Comparison of ENCODE assay signal across 23 cellular contexts in genomic region chr4:26384380-26385057, GRCh38.
A peak's percentile ranks its signal among the peaks of the same experiment; 100 is the strongest.
DNase-seq lines count a peak whose midpoint lies in the region; ATAC-seq, FAIRE-seq and TF ChIP-seq lines count a peak whose summit lies in the region.
"Had no signal": no experiment of that assay in that cellular context is flagged by ENCODE, and none has a peak within 500 bp of the region (broad histone marks: within the 10 kb centered on the region; RNA-seq: fewer than 3 reads in every experiment).

No MANE protein-coding gene starts in this region.

- ATAC-seq in K562 (no peak), HG02610 (IDR thresholded peaks at IDR 0.05; ENCODE audit: unreplicated experiment) (no peak)
- ATAC-seq in naive thymus-derived CD4-positive, alpha-beta T cell, result peak; percentile 29
- ATAC-seq: Right ventricle myocardium inferior had no signal

- no peaks in the 10 kb centered on the region for H3K4me1 ChIP-seq in K562 (replicated peaks in 1 of 2; ENCODE audit: control insufficient read depth in 2 of 2, insufficient read depth in 2 of 2, low read length in 2 of 2)
- H3K4me1 ChIP-seq in naive thymus-derived CD4-positive, alpha-beta T cell (ENCODE audit: control insufficient read depth in 2 of 2, insufficient read depth in 2 of 2, low read length in 2 of 2), result peaks cover 3 to 4% of the 10 kb centered on the region in 2 donors
- no peaks in the 10 kb centered on the region for H3K4me1 ChIP-seq in small intestine (ENCODE audit: control insufficient read depth in 2 of 2, insufficient read depth in 1 of 2, low read depth in 1 of 2, low read length in 1 of 2)

- H3K36me3 Mint-ChIP-seq in naive thymus-derived CD4-positive, alpha-beta T cell, result peaks cover 14 to 33% (median 31%) of the 10 kb centered on the region in 5 donors

- H3K27ac Mint-ChIP-seq in naive thymus-derived CD4-positive, alpha-beta T cell, result no peak overlapping the region
- H3K27ac Mint-ChIP-seq: IgD-negative memory B cell had no signal

- no peak overlapping the region for H3K4me2 ChIP-seq in K562 (ENCODE audit: insufficient read depth, low read length)

- no peak for TF ChIP-seq RAD21 in K562 (CRISPR knock-in tag; conservative IDR thresholded peaks at IDR 0.05 in 1 of 2, IDR thresholded peaks at IDR 0.05 in 1 of 2)

- no peak for TF ChIP-seq EP300 in K562 (IDR thresholded peaks at IDR 0.05; ENCODE audit: low read length)

- no peak for TF ChIP-seq CTCF in K562 (IDR thresholded peaks at IDR 0.05 in 2 of 3, conservative IDR thresholded peaks at IDR 0.05 in 1 of 3; ENCODE audit: insufficient read depth in 2 of 3, low read depth in 1 of 3, low read length in 3 of 3)

- in situ Hi-C loops in K562 (cut with MboI), result no loop called here

- H3K4me1 Mint-ChIP-seq in naive thymus-derived CD4-positive, alpha-beta T cell, result peaks cover 9 to 47% (median 34%) of the 10 kb centered on the region in 7 donors

- H3K9ac ChIP-seq in K562 (ENCODE audit: insufficient read depth in 1 of 2, low read depth in 2 of 2, low read length in 2 of 2), result no peak overlapping the region

- H3K4me3 Mint-ChIP-seq in naive thymus-derived CD4-positive, alpha-beta T cell, result no peak overlapping the region
- H3K4me3 Mint-ChIP-seq: HFFc6, IgD-negative memory B cell had no signal

- H2AFZ ChIP-seq in K562 (ENCODE audit: low read depth, low read length), result no peak overlapping the region

- CTCF ChIA-PET in K562 (lab: Yijun Ruan, JAX; ENCODE audit: low intra/inter-chr PET ratio), result no interaction called here
- CTCF ChIA-PET in naive thymus-derived CD4-positive, alpha-beta T cell (lab: Charles Lee), result no interaction called here

- intact Hi-C loops in K562 (cut with micrococcal nuclease), result no loop called here
- intact Hi-C loops in naive thymus-derived CD4-positive, alpha-beta T cell (cut with micrococcal nuclease), result no loop called here

- H3K9me1 ChIP-seq in K562 (ENCODE audit: control insufficient read depth, insufficient read depth, low read length), result no peaks in the 10 kb centered on the region

- FAIRE-seq in G401.6 (lab: Jason Lieb, UNC) (peak; percentile 23), K562 (lab: Jason Lieb, UNC) (no peak), small intestine (lab: Jason Lieb, UNC) (no peak), GM12891 (lab: Jason Lieb, UNC) (no peak)
- FAIRE-seq: H54, RCC 7860 had no signal

- no TSS peak for BruUV-seq in K562 (replicated peaks; lab: Mats Ljungman, UMichigan)

- no peaks in the 10 kb centered on the region for H3K9me3 ChIP-seq in K562 (replicated peaks; ENCODE audit: control insufficient read depth, insufficient read depth, low read depth, low read length)
- H3K9me3 ChIP-seq in naive thymus-derived CD4-positive, alpha-beta T cell (ENCODE audit: control insufficient read depth in 2 of 3, low read length in 3 of 3), result peaks cover 0 to 3% (median 0%) of the 10 kb centered on the region in 3 experiments
- no peaks in the 10 kb centered on the region for H3K9me3 ChIP-seq in small intestine (ENCODE audit: control insufficient read depth, low read depth)

- WGBS in K562 (ENCODE audit: insufficient coverage, low coverage, missing lambda C conversion rate), result 62% methylated on average over 2 of the region's 7 CpGs
- WGBS in small intestine, 3 donors, result 61 to 92% (median 66%) methylated on average over 2 to 5 of the region's 7 CpGs

- no peaks in the 10 kb centered on the region for H4K20me1 ChIP-seq in K562 (replicated peaks; ENCODE audit: control insufficient read depth, insufficient read depth, low read length)

- TF ChIP-seq POLR2A in K562 (conservative IDR thresholded peaks at IDR 0.05) (no peak), GM12891 (IDR thresholded peaks at IDR 0.05; ENCODE audit: low read depth, low read length) (no peak)

- no peaks in the 10 kb centered on the region for H3K27me3 Mint-ChIP-seq in naive thymus-derived CD4-positive, alpha-beta T cell
- H3K27me3 Mint-ChIP-seq: IgD-negative memory B cell had no signal

- POLR2A ChIA-PET in K562 (lab: Yijun Ruan, JAX), result no interaction called here
- POLR2A ChIA-PET in naive thymus-derived CD4-positive, alpha-beta T cell (lab: Charles Lee), result no interaction called here

- H3K27me3 ChIP-seq in K562 (ENCODE audit: control insufficient read depth in 2 of 2, insufficient read depth in 2 of 2, low read length in 2 of 2), result no peaks in the 10 kb centered on the region
- no peaks in the 10 kb centered on the region for H3K27me3 ChIP-seq in naive thymus-derived CD4-positive, alpha-beta T cell (ENCODE audit: control insufficient read depth in 2 of 2, insufficient read depth in 2 of 2, low read length in 2 of 2)
- no peaks in the 10 kb centered on the region for H3K27me3 ChIP-seq in small intestine (ENCODE audit: control insufficient read depth in 2 of 2, insufficient read depth in 2 of 2, low read length in 2 of 2)

- H3K36me3 ChIP-seq in K562 (ENCODE audit: control insufficient read depth, insufficient read depth, low read length) (peaks cover 17% of the 10 kb centered on the region; the same call in 2 of the 3 replicates), small intestine (ENCODE audit: control insufficient read depth in 2 of 2, insufficient read depth in 2 of 2, low read length in 2 of 2) (no peaks in the 10 kb centered on the region)
- H3K36me3 ChIP-seq in naive thymus-derived CD4-positive, alpha-beta T cell (ENCODE audit: control insufficient read depth in 2 of 3, insufficient read depth in 3 of 3, low read length in 3 of 3), result peaks cover 0 to 12% (median 0%) of the 10 kb centered on the region in 3 experiments

- no peak overlapping the region for H3K27ac ChIP-seq in K562 (ENCODE audit: extremely low read depth, low read depth, low read length)
- H3K27ac ChIP-seq in naive thymus-derived CD4-positive, alpha-beta T cell (ENCODE audit: low read depth, low read length), result no peak overlapping the region
- H3K27ac ChIP-seq in small intestine (ENCODE audit: low read depth in 1 of 2, low read length in 1 of 2), result no peak overlapping the region
- H3K27ac ChIP-seq: 22Rv1, C4-2B, HL-60 had no signal

- peaks cover 10% of the 10 kb centered on the region; the same call in 1 of the 3 replicates for H3K79me2 ChIP-seq in K562 (ENCODE audit: control insufficient read depth, insufficient read depth, low read length)

- peaks cover 0 to 19% (median 3%) of the 10 kb centered on the region in 11 donors for H3K9me3 Mint-ChIP-seq in naive thymus-derived CD4-positive, alpha-beta T cell
- H3K9me3 Mint-ChIP-seq: HFFc6 had no signal

- no peak overlapping the region for H3K4me3 ChIP-seq in K562
- no peak overlapping the region for H3K4me3 ChIP-seq in naive thymus-derived CD4-positive, alpha-beta T cell (ENCODE audit: low read length)
- H3K4me3 ChIP-seq in small intestine (ENCODE audit: low read depth in 1 of 2, low read length in 2 of 2), result no peak overlapping the region

- DNase-seq in DMS53 (lab: John Stamatoyannopoulos, UW), result peak; percentile 11
- no peak for DNase-seq in DMS53 treated with DMSO at 0.1 percent for 48 hours (lab: John Stamatoyannopoulos, UW; ENCODE audit: unreplicated experiment)
- no peak for DNase-seq in K562 (ENCODE audit: extremely low read depth in 1 of 4, low spot score in 3 of 4)
- DNase-seq in naive thymus-derived CD4-positive, alpha-beta T cell, result no peak
- no peak for DNase-seq in small intestine
- DNase-seq in GM12891 (ENCODE audit: insufficient read length, low spot score), result no peak
- DNase-seq: AML-193, EL, HFFc6, Kasumi-1, MM.1S, NCI-H1105, NCI-H2081, NCI-H446 treated with DMSO at 0.1 percent for 48 hours had no signal

TF ChIP-seq in K562, 482 proteins besides CTCF, POLR2A, EP300 and RAD21:
- TF ChIP-seq SPI1 (IDR thresholded peaks at IDR 0.05; ENCODE audit: borderline replicate concordance, low read depth, low read length), result no peak
- peak; percentile 35 for TF ChIP-seq HNRNPK (IDR thresholded peaks at IDR 0.05; ENCODE audit: low read depth, low read length, poor library complexity, severe bottlenecking)
- peak; percentile 49 for TF ChIP-seq PCBP2 (IDR thresholded peaks at IDR 0.05; ENCODE audit: low read depth, low read length, poor library complexity, severe bottlenecking)
TF ChIP-seq in K562: peak in this region for 2.

TF ChIP-seq in GM12891, 5 proteins besides CTCF, POLR2A, EP300 and RAD21:
- TF ChIP-seq PAX5 (IDR thresholded peaks at IDR 0.05; ENCODE audit: insufficient read depth, low read length, severe bottlenecking), result no peak
- TF ChIP-seq POU2F2 (IDR thresholded peaks at IDR 0.05; ENCODE audit: low read depth, low read length), result no peak
- no peak for TF ChIP-seq TAF1 (IDR thresholded peaks at IDR 0.05; ENCODE audit: low read depth, low read length)
- no peak for TF ChIP-seq POLR2AphosphoS5 (IDR thresholded peaks at IDR 0.05; ENCODE audit: low read depth, low read length)
- TF ChIP-seq SPI1 (IDR thresholded peaks at IDR 0.05; ENCODE audit: low read depth, low read length), result no peak
TF ChIP-seq in GM12891: peak in this region for 0.
